Comparison of ENCODE assay signal across 8 cellular contexts in the genomic region with DNA sequence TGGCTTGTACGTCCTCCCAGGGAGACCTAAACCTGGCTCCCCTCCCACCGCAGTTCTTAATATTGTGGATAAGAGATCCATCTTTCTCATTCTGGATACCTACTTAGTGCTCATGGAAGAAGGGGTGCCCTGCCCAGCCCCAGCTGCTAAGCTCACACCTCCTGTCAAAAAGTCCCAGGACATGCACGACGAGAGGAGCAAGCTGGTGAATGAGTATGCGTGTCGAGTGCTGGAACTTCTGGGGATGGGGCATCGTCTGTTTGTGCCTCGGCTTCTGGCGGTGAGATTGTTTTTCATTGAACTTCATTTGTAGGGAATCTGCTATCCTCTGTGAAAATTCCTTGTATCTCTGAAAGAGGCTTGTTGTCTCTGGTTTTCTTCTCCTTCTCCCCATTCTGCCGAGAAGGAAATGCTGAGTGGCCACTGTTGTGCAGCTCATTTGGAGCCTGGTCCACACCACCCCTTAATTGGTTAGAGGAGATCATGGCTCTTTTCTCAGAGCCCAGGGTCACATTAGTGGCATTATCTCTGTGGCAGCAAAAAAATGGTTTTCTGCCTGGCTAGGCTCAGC.
DNase-seq lines count a peak whose midpoint lies in the region; ATAC-seq and TF ChIP-seq lines count a peak whose summit lies in the region.

No MANE protein-coding gene starts in this region.

- peaks cover 32% of the 10 kb centered on the region for H3K4me1 ChIP-seq in OCI-LY3 (ENCODE audit: low read length)
- peaks cover 18% of the 10 kb centered on the region for H3K4me1 ChIP-seq in vagina

- H3K36me3 ChIP-seq in OCI-LY3 (replicated peaks; ENCODE audit: low read depth, low read length), result no peaks in the 10 kb centered on the region
- no peaks in the 10 kb centered on the region for H3K36me3 ChIP-seq in vagina

- TF ChIP-seq CTCF in OCI-LY3 (IDR thresholded peaks at IDR 0.05; ENCODE audit: low read depth, low read length), result no peak
- no peak for TF ChIP-seq CTCF in vagina (IDR thresholded peaks at IDR 0.05)

- H3K27ac ChIP-seq in OCI-LY3 (ENCODE audit: low read length) (no peak overlapping the region), vagina (peak overlapping the region; percentile 52)

- H3K9me3 ChIP-seq in OCI-LY3 (ENCODE audit: insufficient read depth, low read length) (no peaks in the 10 kb centered on the region), vagina (no peaks in the 10 kb centered on the region)

- ATAC-seq in GM18867 (IDR thresholded peaks at IDR 0.05; ENCODE audit: unreplicated experiment), result peak; percentile 10
- ATAC-seq in GM21786 (IDR thresholded peaks at IDR 0.05; ENCODE audit: unreplicated experiment), result no peak

- H3K27me3 ChIP-seq in OCI-LY3 (ENCODE audit: low read depth, low read length) (no peaks in the 10 kb centered on the region), vagina (no peaks in the 10 kb centered on the region)

- peak overlapping the region; percentile 42 for H3K9ac ChIP-seq in OCI-LY3 (ENCODE audit: low read length)

- peak; percentile 46 for DNase-seq in ecto neural progenitor cell (ENCODE audit: low spot score)
- peak; percentile 51 for DNase-seq in midbrain (lab: John Stamatoyannopoulos, UW)
- DNase-seq in vagina (ENCODE audit: extremely low spot score in 2 of 2), result no peak
- DNase-seq in HUDEP-2 (lab: John Stamatoyannopoulos, UW; ENCODE audit: unreplicated experiment in 76 of 76), result no peak
- no peak for DNase-seq in NCI-H510A treated with DMSO at 0.1 percent for 48 hours (lab: John Stamatoyannopoulos, UW)

- H3K4me3 ChIP-seq in OCI-LY3 (ENCODE audit: low read length) (peak overlapping the region; percentile 72), vagina (peak overlapping the region; percentile 42 to 47)

- H4K20me1 ChIP-seq in OCI-LY3 (ENCODE audit: insufficient read depth, low read length), result peaks cover 11% of the 10 kb centered on the region

- TF ChIP-seq POLR2A in vagina (IDR thresholded peaks at IDR 0.05), result no peak

- peak overlapping the region; percentile 81 for H3K4me2 ChIP-seq in OCI-LY3 (ENCODE audit: low read length)

- intact Hi-C loops in vagina (cut with DNase I), result no loop called here

- H3K79me2 ChIP-seq in OCI-LY3 (ENCODE audit: low read length), result no peaks in the 10 kb centered on the region

- no peak overlapping the region for H2AFZ ChIP-seq in OCI-LY3 (ENCODE audit: low read depth, low read length)

Comparison
In these comparisons a context has a peak if more than half of its experiments do, and no peak if none do; other contexts are left out.
1. DNase-seq: peak in ecto neural progenitor cell (single experiment) and midbrain (single experiment); none in vagina (0 of 2), HUDEP-2 (0 of 76) and NCI-H510A treated with DMSO at 0.1 percent for 48 hours (single experiment).